Comparison of ENCODE assay signal across 8 cellular contexts in genomic region chr5:125162714-125163113, GRCh38.
"Had no signal": no experiment of that assay in that cellular context is flagged by ENCODE, and none has a peak within 500 bp of the region (broad histone marks: within the 10 kb centered on the region; RNA-seq: fewer than 3 reads in every experiment).

No MANE protein-coding gene starts in this region.

- H3K4me1 ChIP-seq: HAP-1 had no signal

- H3K27ac ChIP-seq: GM23248 had no signal

- H3K4me3 ChIP-seq: GM23248, GM23338, HAP-1 had no signal

- DNase-seq: GM23248, GOT3, H7, H9, HCEC 1CT, HFFc6 had no signal

- H3K36me3 ChIP-seq: HAP-1 had no signal
